Comparison of ENCODE assay signal across 5 cellular contexts in the genomic region with DNA sequence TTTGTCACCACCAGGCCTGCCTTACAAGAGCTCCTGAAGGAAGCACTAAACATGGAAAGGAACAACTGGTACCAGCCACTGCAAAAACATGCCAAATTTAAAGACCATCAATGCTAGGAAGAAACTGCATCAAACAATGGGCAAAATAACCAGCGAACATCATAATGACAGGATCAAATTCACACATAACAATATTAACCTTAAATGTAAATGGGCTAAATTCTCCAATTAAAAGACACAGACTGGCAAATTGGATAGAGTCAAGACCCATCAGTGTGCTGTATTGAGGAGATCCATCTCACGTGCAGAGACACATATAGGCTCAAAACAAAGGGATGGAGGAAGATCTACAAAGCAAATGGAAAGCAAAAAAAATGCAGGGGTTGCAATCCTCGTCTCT. TPM values are rescaled to one million over a fixed set of nuclear protein-coding genes. Genes with fewer than 3 reads are reported as not detected.
"Had no signal": no experiment of that assay in that cellular context is flagged by ENCODE, and none has a peak within 500 bp of the region (broad histone marks: within the 10 kb centered on the region; RNA-seq: fewer than 3 reads in every experiment).

No MANE protein-coding gene starts in this region.

RNA-seq across cellular contexts. Expression of gene MAT1A, which starts 16.5 kb away (rescaled TPM):
- total RNA-seq: IMR-90 had no signal
- polyA plus RNA-seq: IgD-negative memory B cell, IMR-90 had no signal

RNA-seq across cellular contexts. Expression of gene DYDC1, which starts 50.6 kb away (rescaled TPM):
- total RNA-seq: HepG2, HT-29, HT1080, IMR-90 had no signal
- polyA plus RNA-seq: HepG2, IgD-negative memory B cell, IMR-90 had no signal

RNA-seq across cellular contexts. Expression of gene DYDC2, which starts 50.6 kb away (rescaled TPM):
- total RNA-seq: HT-29, IMR-90 had no signal
- polyA plus RNA-seq: IgD-negative memory B cell, IMR-90 had no signal
